In the genomic region with DNA sequence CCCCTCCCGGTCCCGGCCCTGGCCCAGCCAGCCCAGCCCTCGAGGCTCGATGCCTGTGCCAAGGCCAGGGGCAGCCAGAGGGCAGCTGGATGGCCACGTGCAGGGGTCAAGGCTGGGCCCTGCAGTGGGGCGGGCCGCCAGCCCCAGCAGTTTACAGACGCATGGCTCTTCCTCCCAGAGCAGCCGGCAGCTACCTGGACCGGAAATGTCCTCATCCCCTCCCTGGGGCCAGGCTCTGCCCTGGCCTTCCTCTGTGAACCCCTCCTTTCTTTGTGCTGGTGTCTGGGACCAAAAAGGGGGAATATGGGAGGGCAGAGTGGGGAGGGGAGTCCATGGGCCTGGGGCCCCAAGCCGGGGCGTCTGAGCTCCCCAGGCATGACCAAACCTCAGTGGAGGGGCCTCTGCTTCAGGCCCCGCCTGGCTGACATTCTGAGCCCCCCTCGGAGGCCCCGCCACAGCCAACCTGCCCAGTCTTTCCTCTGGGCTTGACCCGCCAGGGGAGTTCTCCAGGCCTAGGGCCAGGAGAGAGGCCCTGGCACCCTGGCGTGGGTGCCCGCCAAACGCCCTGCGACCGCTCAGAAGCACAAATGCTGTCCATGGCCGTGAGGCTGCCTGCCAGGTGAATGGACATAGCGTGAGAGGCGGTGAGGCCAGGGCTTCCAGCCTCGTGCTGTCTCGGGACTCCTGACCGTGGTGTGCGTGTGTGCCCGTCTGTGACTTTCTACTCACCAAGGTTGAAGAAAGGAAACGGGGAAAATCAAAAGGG, we compare ENCODE assay signal across 1 cellular context.
A peak's percentile ranks its signal among the peaks of the same experiment; 100 is the strongest.
TF ChIP-seq lines count a peak whose summit lies in the region.

No MANE protein-coding gene starts in this region.

TF ChIP-seq in K562, 482 proteins besides CTCF, POLR2A, EP300 and RAD21:
- no peak for TF ChIP-seq ZFX (CRISPR knock-in tag; IDR thresholded peaks at IDR 0.05)
- TF ChIP-seq, protein P1, sequence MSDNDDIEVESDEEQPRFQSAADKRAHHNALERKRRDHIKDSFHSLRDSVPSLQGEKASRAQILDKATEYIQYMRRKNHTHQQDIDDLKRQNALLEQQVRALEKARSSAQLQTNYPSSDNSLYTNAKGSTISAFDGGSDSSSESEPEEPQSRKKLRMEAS (CRISPR knock-in tag; IDR thresholded peaks at IDR 0.05): peak; percentile 57
- TF ChIP-seq FIP1L1 (IDR thresholded peaks at IDR 0.05; ENCODE audit: low read depth, low read length, poor library complexity, severe bottlenecking): peak; percentile 34
- TF ChIP-seq STAT5B (CRISPR knock-in tag; IDR thresholded peaks at IDR 0.05): no peak
